In genomic region chr1:200154069-200154767, GRCh38 we compare ENCODE assay signal across 8 cellular contexts.
DNase-seq lines count a peak whose midpoint lies in the region; ATAC-seq and TF ChIP-seq lines count a peak whose summit lies in the region.

No MANE protein-coding gene starts in this region.

- no peaks in the 10 kb centered on the region for H4K20me1 ChIP-seq in hepatocyte (ENCODE audit: insufficient read depth, poor library complexity, severe bottlenecking)

- DNase-seq in EL: peak; percentile 4
- DNase-seq in HT1080 (ENCODE audit: low read depth): peak; percentile 26
- peak; percentile 26 to 51 for DNase-seq in activated CD4-positive, alpha-beta T cell treated with anti-CD3 and anti-CD28 coated beads for 4 hours
- peak; percentile 68 for DNase-seq in islet precursor cell
- no peak for DNase-seq in G401 (ENCODE audit: low spot score)
- no peak for DNase-seq in hepatocyte (ENCODE audit: low spot score)
- no peak for DNase-seq in esophagus muscularis mucosa (ENCODE audit: extremely low spot score)

- in situ Hi-C loops in G401 (cut with HindIII; ENCODE audit: low sequenced_read_pairs): no loop called here

- H3K9me3 ChIP-seq in hepatocyte (ENCODE audit: low read depth): no peaks in the 10 kb centered on the region
- H3K9me3 ChIP-seq in esophagus muscularis mucosa: no peaks in the 10 kb centered on the region

- TF ChIP-seq EP300 in esophagus muscularis mucosa (IDR thresholded peaks at IDR 0.05): no peak

- H3K4me2 ChIP-seq in hepatocyte: no peak overlapping the region

- no peaks in the 10 kb centered on the region for H3K9me2 ChIP-seq in hepatocyte (replicated peaks; ENCODE audit: insufficient read depth)

- peak; percentile 83 for ATAC-seq in GM21423 (IDR thresholded peaks at IDR 0.05; ENCODE audit: unreplicated experiment)

- no peak overlapping the region for H3K4me3 ChIP-seq in hepatocyte
- H3K4me3 ChIP-seq in esophagus muscularis mucosa: no peak overlapping the region

- H3K27me3 ChIP-seq in hepatocyte (no peaks in the 10 kb centered on the region), esophagus muscularis mucosa (no peaks in the 10 kb centered on the region)

- intact Hi-C loops in esophagus muscularis mucosa (cut with DNase I): no loop called here

- no peak for TF ChIP-seq CTCF in hepatocyte (IDR thresholded peaks at IDR 0.05; ENCODE audit: poor library complexity)
- no peak for TF ChIP-seq CTCF in esophagus muscularis mucosa (IDR thresholded peaks at IDR 0.05)

- no peak for TF ChIP-seq POLR2A in esophagus muscularis mucosa (IDR thresholded peaks at IDR 0.05; ENCODE audit: low read depth)

- H2AFZ ChIP-seq in hepatocyte: no peak overlapping the region

- H3K79me2 ChIP-seq in hepatocyte: no peaks in the 10 kb centered on the region

- H3K36me3 ChIP-seq in hepatocyte (replicated peaks; ENCODE audit: insufficient read depth, low read depth): no peaks in the 10 kb centered on the region
- H3K36me3 ChIP-seq in esophagus muscularis mucosa: no peaks in the 10 kb centered on the region

- peaks cover 9% of the 10 kb centered on the region for H3K4me1 ChIP-seq in hepatocyte (ENCODE audit: insufficient read depth)
- H3K4me1 ChIP-seq in esophagus muscularis mucosa: no peaks in the 10 kb centered on the region

- H3K27ac ChIP-seq in hepatocyte (no peak overlapping the region), esophagus muscularis mucosa (replicated peaks in 1 of 4) (no peak overlapping the region)

Comparison
In these comparisons a context has a peak if more than half of its experiments do, and no peak if none do; other contexts are left out.
1. DNase-seq: peak in EL (single experiment), HT1080 (single experiment), activated CD4-positive, alpha-beta T cell treated with anti-CD3 and anti-CD28 coated beads for 4 hours (2 of 2) and islet precursor cell (single experiment); none in G401 (single experiment), hepatocyte (single experiment) and esophagus muscularis mucosa (single experiment).